8 cellular contexts compared by ENCODE assay signal in the genomic region with DNA sequence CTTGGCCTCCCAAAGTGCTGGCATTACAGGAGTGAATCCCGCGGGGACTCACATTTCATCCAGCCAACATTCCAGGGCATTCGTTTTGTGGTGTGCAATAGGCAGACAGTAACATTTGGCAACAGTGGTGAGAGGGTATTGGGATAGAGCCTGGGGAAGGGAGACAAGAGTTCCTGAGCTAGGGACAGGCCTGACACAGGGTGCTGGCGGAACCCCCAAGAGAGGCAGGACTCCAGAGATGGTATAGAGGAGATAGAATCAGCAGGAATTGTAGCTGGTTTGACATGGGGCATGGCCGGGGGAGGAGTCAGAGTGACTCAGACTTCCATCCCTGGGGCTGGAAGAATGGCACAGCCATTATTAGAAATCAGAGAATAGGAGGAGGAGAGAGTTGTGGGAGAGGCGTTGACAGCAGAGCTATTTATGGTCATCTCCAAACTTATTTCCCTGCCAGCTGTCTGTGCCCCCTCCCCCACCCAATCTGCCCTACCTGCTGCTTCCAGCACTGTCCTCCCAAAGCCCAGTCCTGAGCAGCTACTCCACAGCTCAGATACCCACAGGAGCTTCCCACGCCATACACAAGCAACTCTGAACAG. TPM values are rescaled to one million over a fixed set of nuclear protein-coding genes. Genes with fewer than 3 reads are reported as not detected.
A peak's percentile ranks its signal among the peaks of the same experiment; 100 is the strongest.
DNase-seq lines count a peak whose midpoint lies in the region; ATAC-seq and TF ChIP-seq lines count a peak whose summit lies in the region.
"Had no signal": no experiment of that assay in that cellular context is flagged by ENCODE, and none has a peak within 500 bp of the region (broad histone marks: within the 10 kb centered on the region; RNA-seq: fewer than 3 reads in every experiment).

No MANE protein-coding gene starts in this region.

- H3K4me3 ChIP-seq in HEK293 (ENCODE audit: low read depth, low read length) (no peak overlapping the region), skeletal muscle tissue (ENCODE audit: low read length in 3 of 3) (peak overlapping the region in 2 of 3 donors; percentile 29 to 48)

- DNase-seq in SK-MEL-5 (ENCODE audit: low read depth, low spot score) (peak; percentile 51), head of caudate nucleus (peak in 32 of 42 donors; percentile 40 to 88 (median 59)), retina (no peak), NCI-H1048 (lab: John Stamatoyannopoulos, UW) (no peak)
- DNase-seq: Kasumi-1 had no signal

- no peaks in the 10 kb centered on the region for H3K9me3 ChIP-seq in HEK293 (ENCODE audit: control insufficient read depth, insufficient read depth, low read depth, low read length)
- no peaks in the 10 kb centered on the region for H3K9me3 ChIP-seq in skeletal muscle tissue (ENCODE audit: control insufficient read depth in 3 of 3, low read length in 3 of 3)

- in situ Hi-C loops in SK-MEL-5 (cut with HindIII; ENCODE audit: low pct_unique_long_range_greater_than_20kb, low sequenced_read_pairs) = no loop called here

- intact Hi-C loops in head of caudate nucleus (cut with DNase I) = no loop called here

- H3K9ac ChIP-seq in skeletal muscle tissue (ENCODE audit: low read depth in 1 of 3, low read length in 3 of 3) = peak overlapping the region; percentile 48 to 76 (median 71)

- H3K4me1 ChIP-seq in HEK293 (ENCODE audit: control insufficient read depth, insufficient read depth, low read length) (peaks cover 6% of the 10 kb centered on the region), skeletal muscle tissue (ENCODE audit: control insufficient read depth in 3 of 3, insufficient read depth in 3 of 3, low read length in 3 of 3) (peaks cover 18 to 38% (median 32%) of the 10 kb centered on the region in 3 donors)

- TF ChIP-seq CTCF in HEK293 (tag by site-specific recombination; IDR thresholded peaks at IDR 0.05) = no peak

- POLR2A ChIA-PET in HEK293 (lab: Yijun Ruan, JAX) = interaction anchor here (0.9 to 1.8 kb wide), 4 partner anchors 8 to 143 kb away, joined by 3 to 8 read pairs (median 4); a partner anchor contains a TSS

- H3K27ac ChIP-seq in HEK293 (ENCODE audit: extremely low read depth, low read depth, low read length) = no peak overlapping the region
- peak overlapping the region; percentile 93 for H3K27ac ChIP-seq in skeletal muscle tissue (ENCODE audit: low read depth, low read length)

- no peak for ATAC-seq in GM21515 (IDR thresholded peaks at IDR 0.05; ENCODE audit: unreplicated experiment)

- H3K36me3 ChIP-seq in HEK293 (ENCODE audit: control insufficient read depth in 2 of 2, insufficient read depth in 1 of 2, low read length in 2 of 2) (no peaks in the 10 kb centered on the region), skeletal muscle tissue (ENCODE audit: control insufficient read depth in 3 of 3, insufficient read depth in 3 of 3, low read length in 3 of 3) (peaks cover 0 to 2% (median 0%) of the 10 kb centered on the region in 3 donors)

- H3K27me3 ChIP-seq in skeletal muscle tissue (ENCODE audit: control insufficient read depth in 3 of 3, insufficient read depth in 3 of 3, low read length in 3 of 3) = no peaks in the 10 kb centered on the region

- CTCF ChIA-PET in HEK293 (lab: Yijun Ruan, JAX) = interaction anchor here (0.8 to 2.6 kb wide), 3 partner anchors 19 to 36 kb away, joined by 3 to 8 read pairs (median 7); no protein-coding TSS in a partner anchor

TF ChIP-seq in HEK293, 187 proteins besides CTCF, POLR2A, EP300 and RAD21 (continues in another document):
- TF ChIP-seq ZXDB (tag by site-specific recombination; IDR thresholded peaks at IDR 0.05) = 0 out of 2 replicates have a peak, but pooled peaks have one; percentile 22
- TF ChIP-seq, protein P1, sequence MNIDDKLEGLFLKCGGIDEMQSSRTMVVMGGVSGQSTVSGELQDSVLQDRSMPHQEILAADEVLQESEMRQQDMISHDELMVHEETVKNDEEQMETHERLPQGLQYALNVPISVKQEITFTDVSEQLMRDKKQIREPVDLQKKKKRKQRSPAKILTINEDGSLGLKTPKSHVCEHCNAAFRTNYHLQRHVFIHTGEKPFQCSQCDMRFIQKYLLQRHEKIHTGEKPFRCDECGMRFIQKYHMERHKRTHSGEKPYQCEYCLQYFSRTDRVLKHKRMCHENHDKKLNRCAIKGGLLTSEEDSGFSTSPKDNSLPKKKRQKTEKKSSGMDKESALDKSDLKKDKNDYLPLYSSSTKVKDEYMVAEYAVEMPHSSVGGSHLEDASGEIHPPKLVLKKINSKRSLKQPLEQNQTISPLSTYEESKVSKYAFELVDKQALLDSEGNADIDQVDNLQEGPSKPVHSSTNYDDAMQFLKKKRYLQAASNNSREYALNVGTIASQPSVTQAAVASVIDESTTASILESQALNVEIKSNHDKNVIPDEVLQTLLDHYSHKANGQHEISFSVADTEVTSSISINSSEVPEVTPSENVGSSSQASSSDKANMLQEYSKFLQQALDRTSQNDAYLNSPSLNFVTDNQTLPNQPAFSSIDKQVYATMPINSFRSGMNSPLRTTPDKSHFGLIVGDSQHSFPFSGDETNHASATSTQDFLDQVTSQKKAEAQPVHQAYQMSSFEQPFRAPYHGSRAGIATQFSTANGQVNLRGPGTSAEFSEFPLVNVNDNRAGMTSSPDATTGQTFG (tag by site-specific recombination; IDR thresholded peaks at IDR 0.05; ENCODE audit: borderline replicate concordance) = no peak
- TF ChIP-seq GLIS2 (tag by site-specific recombination; IDR thresholded peaks at IDR 0.05) = peak; percentile 41; the same call in 1 of the 2 replicates
- TF ChIP-seq, protein P2, sequence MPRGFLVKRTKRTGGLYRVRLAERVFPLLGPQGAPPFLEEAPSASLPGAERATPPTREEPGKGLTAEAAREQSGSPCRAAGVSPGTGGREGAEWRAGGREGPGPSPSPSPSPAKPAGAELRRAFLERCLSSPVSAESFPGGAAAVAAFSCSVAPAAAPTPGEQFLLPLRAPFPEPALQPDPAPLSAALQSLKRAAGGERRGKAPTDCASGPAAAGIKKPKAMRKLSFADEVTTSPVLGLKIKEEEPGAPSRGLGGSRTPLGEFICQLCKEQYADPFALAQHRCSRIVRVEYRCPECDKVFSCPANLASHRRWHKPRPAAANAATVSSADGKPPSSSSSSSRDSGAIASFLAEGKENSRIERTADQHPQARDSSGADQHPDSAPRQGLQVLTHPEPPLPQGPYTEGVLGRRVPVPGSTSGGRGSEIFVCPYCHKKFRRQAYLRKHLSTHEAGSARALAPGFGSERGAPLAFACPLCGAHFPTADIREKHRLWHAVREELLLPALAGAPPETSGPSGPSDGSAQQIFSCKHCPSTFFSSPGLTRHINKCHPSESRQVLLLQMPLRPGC (tag by site-specific recombination; IDR thresholded peaks at IDR 0.05) = peak; percentile 88
- TF ChIP-seq ZFHX2 (tag by site-specific recombination; conservative IDR thresholded peaks at IDR 0.05) = peak; percentile 74
- TF ChIP-seq ZBTB1 (tag by site-specific recombination; IDR thresholded peaks at IDR 0.05) = no peak
- peak; percentile 54 for TF ChIP-seq EGR2 (tag by site-specific recombination; IDR thresholded peaks at IDR 0.05; ENCODE audit: low read depth)
- TF ChIP-seq SP7 (tag by site-specific recombination; IDR thresholded peaks at IDR 0.05) = peak; percentile 84
- TF ChIP-seq SCRT2 (tag by site-specific recombination; IDR thresholded peaks at IDR 0.05) = peak; percentile 33
- TF ChIP-seq ZNF394 (tag by site-specific recombination; IDR thresholded peaks at IDR 0.05; ENCODE audit: borderline replicate concordance) = peak; percentile 81; the same call in 1 of the 2 replicates
- TF ChIP-seq SP3 (tag by site-specific recombination; IDR thresholded peaks at IDR 0.05) = peak; percentile 29; the same call in 1 of the 2 replicates
- TF ChIP-seq ZNF664 (tag by site-specific recombination; IDR thresholded peaks at IDR 0.05) = no peak
- no peak for TF ChIP-seq ZBTB8A (tag by site-specific recombination; IDR thresholded peaks at IDR 0.05)
- no peak for TF ChIP-seq SETDB1 (IDR thresholded peaks at IDR 0.05; ENCODE audit: insufficient read length, low read length)
- TF ChIP-seq, protein P3, sequence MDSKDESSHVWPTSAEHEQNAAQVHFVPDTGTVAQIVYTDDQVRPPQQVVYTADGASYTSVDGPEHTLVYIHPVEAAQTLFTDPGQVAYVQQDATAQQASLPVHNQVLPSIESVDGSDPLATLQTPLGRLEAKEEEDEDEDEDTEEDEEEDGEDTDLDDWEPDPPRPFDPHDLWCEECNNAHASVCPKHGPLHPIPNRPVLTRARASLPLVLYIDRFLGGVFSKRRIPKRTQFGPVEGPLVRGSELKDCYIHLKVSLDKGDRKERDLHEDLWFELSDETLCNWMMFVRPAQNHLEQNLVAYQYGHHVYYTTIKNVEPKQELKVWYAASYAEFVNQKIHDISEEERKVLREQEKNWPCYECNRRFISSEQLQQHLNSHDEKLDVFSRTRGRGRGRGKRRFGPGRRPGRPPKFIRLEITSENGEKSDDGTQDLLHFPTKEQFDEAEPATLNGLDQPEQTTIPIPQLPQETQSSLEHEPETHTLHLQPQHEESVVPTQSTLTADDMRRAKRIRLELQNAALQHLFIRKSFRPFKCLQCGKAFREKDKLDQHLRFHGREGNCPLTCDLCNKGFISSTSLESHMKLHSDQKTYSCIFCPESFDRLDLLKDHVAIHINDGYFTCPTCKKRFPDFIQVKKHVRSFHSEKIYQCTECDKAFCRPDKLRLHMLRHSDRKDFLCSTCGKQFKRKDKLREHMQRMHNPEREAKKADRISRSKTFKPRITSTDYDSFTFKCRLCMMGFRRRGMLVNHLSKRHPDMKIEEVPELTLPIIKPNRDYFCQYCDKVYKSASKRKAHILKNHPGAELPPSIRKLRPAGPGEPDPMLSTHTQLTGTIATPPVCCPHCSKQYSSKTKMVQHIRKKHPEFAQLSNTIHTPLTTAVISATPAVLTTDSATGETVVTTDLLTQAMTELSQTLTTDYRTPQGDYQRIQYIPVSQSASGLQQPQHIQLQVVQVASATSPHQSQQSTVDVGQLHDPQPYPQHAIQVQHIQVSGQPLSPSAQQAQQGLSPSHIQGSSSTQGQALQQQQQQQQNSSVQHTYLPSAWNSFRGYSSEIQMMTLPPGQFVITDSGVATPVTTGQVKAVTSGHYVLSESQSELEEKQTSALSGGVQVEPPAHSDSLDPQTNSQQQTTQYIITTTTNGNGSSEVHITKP (tag by site-specific recombination; IDR thresholded peaks at IDR 0.05) = peak; percentile 50; the same call in 1 of the 2 replicates
- no peak for TF ChIP-seq ZNF701 (tag by site-specific recombination; IDR thresholded peaks at IDR 0.05)
- TF ChIP-seq ZNF266 (tag by site-specific recombination; IDR thresholded peaks at IDR 0.05; ENCODE audit: low read depth) = no peak
- TF ChIP-seq ZNF302 (tag by site-specific recombination; IDR thresholded peaks at IDR 0.05; ENCODE audit: low read depth) = no peak
- no peak for TF ChIP-seq ZNF585B (tag by site-specific recombination; IDR thresholded peaks at IDR 0.05)
- TF ChIP-seq ZNF354C (tag by site-specific recombination; IDR thresholded peaks at IDR 0.05; ENCODE audit: borderline replicate concordance, low read depth) = no peak

RNA-seq across cellular contexts. Expression of a gene that starts 4.4 kb away (rescaled TPM):
- 31.3 and 33.3 TPM in 2 replicates for total RNA-seq in SK-MEL-5 (2014; rRNA removed; shearing (Covaris generic))
- 35.2 and 37.5 TPM in 2 replicates for polyA plus RNA-seq in SK-MEL-5 (2015; cell fraction: cytosol; rRNA removed)
- 6.8 and 10.9 TPM in 2 replicates for polyA plus RNA-seq in SK-MEL-5 (2015; cell fraction: nucleus; rRNA removed)
- total RNA-seq in skeletal muscle tissue = 185 TPM

Comparison
In these comparisons a context has a peak if more than half of its experiments do, and no peak if none do; other contexts are left out.
1. DNase-seq: peak in SK-MEL-5 (single experiment) and head of caudate nucleus (32 of 42); none in retina (single experiment) and NCI-H1048 (single experiment).